In the genomic region with DNA sequence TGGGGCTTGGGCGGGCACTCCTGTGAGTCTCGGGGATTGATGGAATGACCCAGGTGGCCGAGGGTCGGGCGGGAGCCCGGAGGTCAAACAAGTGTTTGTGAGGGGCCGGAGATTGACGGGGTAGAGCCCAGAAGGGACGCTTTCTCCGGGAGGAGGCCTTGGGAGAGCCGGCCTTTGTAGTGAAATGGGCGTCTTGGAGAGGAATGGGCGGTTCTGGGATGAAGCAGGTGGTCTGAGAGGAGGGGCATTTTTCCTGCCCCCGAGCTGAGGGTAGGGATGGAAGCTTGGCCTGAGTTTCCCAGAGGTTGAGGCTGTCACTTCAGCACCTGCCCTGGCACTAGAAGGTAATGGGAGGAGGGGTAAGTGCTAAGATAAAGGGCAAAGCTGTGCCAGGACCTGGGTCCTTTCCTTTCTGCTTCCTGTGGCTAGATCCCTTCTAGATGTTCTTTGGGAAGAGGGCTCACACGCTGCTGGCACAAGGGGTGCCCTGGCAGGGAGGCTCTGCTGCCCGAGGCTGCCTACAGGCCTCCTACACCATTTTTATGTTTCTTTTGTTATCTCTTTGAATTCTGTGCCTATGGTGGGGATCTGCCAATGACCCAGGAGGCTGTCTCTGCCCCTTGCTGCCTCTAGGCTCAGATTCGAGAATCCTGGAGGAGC, we compare ENCODE assay signal across 8 cellular contexts. TPM values are rescaled to one million over a fixed set of nuclear protein-coding genes. Genes with fewer than 3 reads are reported as not detected.
A peak's percentile ranks its signal among the peaks of the same experiment; 100 is the strongest.
DNase-seq lines count a peak whose midpoint lies in the region; FAIRE-seq and TF ChIP-seq lines count a peak whose summit lies in the region.

No MANE protein-coding gene starts in this region.

- H2AFZ ChIP-seq in H1 (ENCODE audit: low read length) (no peak overlapping the region), neuronal stem cell (ENCODE audit: low read length) (peak overlapping the region; percentile 93)

- H3K79me1 ChIP-seq in H1 (ENCODE audit: low read depth, low read length) (no peaks in the 10 kb centered on the region; the same call in none of the 2 replicates), neuronal stem cell (ENCODE audit: low read depth, low read length) (no peaks in the 10 kb centered on the region)

- H2AK5ac ChIP-seq in H1 (ENCODE audit: low read depth, low read length) (no peak overlapping the region), neuronal stem cell (ENCODE audit: low read depth, low read length) (peak overlapping the region; percentile 23)

- no peaks in the 10 kb centered on the region for H4K20me1 ChIP-seq in H1 (replicated peaks in 1 of 2; ENCODE audit: control insufficient read depth in 1 of 2, insufficient read depth in 2 of 2, low read length in 2 of 2)

- no peak for TF ChIP-seq RAD21 in H1 (IDR thresholded peaks at IDR 0.05 in 1 of 2, conservative IDR thresholded peaks at IDR 0.05 in 1 of 2; ENCODE audit: low read depth in 2 of 2, low read length in 2 of 2)

- peak overlapping the region in 1 of 7 donors; percentile 76 for H3K27ac Mint-ChIP-seq in CD14-positive monocyte
- H3K27ac Mint-ChIP-seq in IgD-negative memory B cell, result no peak overlapping the region

- DNase-seq in CD14-positive monocyte (ENCODE audit: low spot score) (no peak), H1 (ENCODE audit: low read depth in 1 of 2, low spot score in 2 of 2) (peak in 1 of 2 experiments; percentile 62), neuronal stem cell (ENCODE audit: low spot score) (peak; percentile 29), cortex of kidney (lab: John Stamatoyannopoulos, UW) (no peak), MG63 (no peak), D721Med (ENCODE audit: insufficient read length, low spot score) (no peak), LoVo (ENCODE audit: low spot score) (no peak)

- H3K27ac ChIP-seq in H1 (ENCODE audit: low read depth, low read length) (no peak overlapping the region), neuronal stem cell (replicated peaks; ENCODE audit: low read length) (no peak overlapping the region)

- no peak overlapping the region for H3K56ac ChIP-seq in H1 (replicated peaks; ENCODE audit: insufficient read length, low read depth, low read length)

- no peak overlapping the region for H3K14ac ChIP-seq in H1 (ENCODE audit: insufficient read length)
- H3K14ac ChIP-seq in neuronal stem cell (ENCODE audit: low read length), result peak overlapping the region; percentile 83

- H2BK20ac ChIP-seq in H1 (ENCODE audit: low read length), result no peak overlapping the region

- TF ChIP-seq POLR2A in H1 (IDR thresholded peaks at IDR 0.05; ENCODE audit: control extremely low read depth in 1 of 2, low read depth in 2 of 2, low read length in 2 of 2), result no peak

- H3K9me3 Mint-ChIP-seq in CD14-positive monocyte (peaks cover 0 to 6% (median 2%) of the 10 kb centered on the region in 7 donors), IgD-negative memory B cell (no peaks in the 10 kb centered on the region)

- TF ChIP-seq EP300 in H1 (IDR thresholded peaks at IDR 0.05; ENCODE audit: borderline replicate concordance in 1 of 2, low read depth in 2 of 2, low read length in 2 of 2), result no peak

- H3K18ac ChIP-seq in H1 (ENCODE audit: extremely low read depth, low read length) (no peak overlapping the region), neuronal stem cell (ENCODE audit: low read length) (peak overlapping the region; percentile 50)

- WGBS in H1 (ENCODE audit: extremely low coverage in 1 of 2, insufficient coverage in 1 of 2, insufficient read length in 1 of 2, insufficient replicate concordance in 2 of 2, low coverage in 1 of 2, low lambda C conversion rate in 2 of 2, missing lambda C conversion rate in 1 of 2), 2 experiments, result 20% methylated on average over 13 of the region's 17 CpGs; no CpG with 5 or more reads in 1 of the 2 experiments
- no CpG with 5 or more reads among the region's 17 CpGs for WGBS in neuronal stem cell (ENCODE audit: extremely low coverage in 2 of 2, insufficient read length in 2 of 2, insufficient replicate concordance in 1 of 2), 2 donors

- H2BK5ac ChIP-seq in H1 (ENCODE audit: low read depth, low read length) (no peak overlapping the region), neuronal stem cell (ENCODE audit: low read length) (no peak overlapping the region)

- no peak overlapping the region for H2BK120ac ChIP-seq in H1 (replicated peaks; ENCODE audit: low read depth, low read length)
- no peak overlapping the region for H2BK120ac ChIP-seq in neuronal stem cell (ENCODE audit: low read depth, low read length)

- H3K4ac ChIP-seq in H1 (replicated peaks; ENCODE audit: insufficient read length, low read depth, low read length), result no peak overlapping the region
- no peak overlapping the region for H3K4ac ChIP-seq in neuronal stem cell (ENCODE audit: low read length)

- H3K4me1 Mint-ChIP-seq in CD14-positive monocyte (peaks cover 16% of the 10 kb centered on the region), IgD-negative memory B cell (peaks cover 0 to 8% (median 0%) of the 10 kb centered on the region in 3 donors)

- no peaks in the 10 kb centered on the region for H3K36me3 ChIP-seq in H1 (ENCODE audit: control insufficient read depth in 2 of 4, insufficient read depth in 4 of 4, low read length in 3 of 4)
- H3K36me3 ChIP-seq in neuronal stem cell (replicated peaks in 1 of 2; ENCODE audit: control insufficient read depth in 2 of 2, insufficient read depth in 2 of 2, low read length in 2 of 2), result peaks cover 0 to 7% of the 10 kb centered on the region in 2 donors
- H3K36me3 ChIP-seq in MG63, result no peaks in the 10 kb centered on the region

- intact Hi-C loops in CD14-positive monocyte (cut with micrococcal nuclease), result no loop called here

- H2BK12ac ChIP-seq in H1 (ENCODE audit: low read depth, low read length) (no peak overlapping the region), neuronal stem cell (ENCODE audit: low read length) (no peak overlapping the region)

- no peak overlapping the region for H3K23ac ChIP-seq in H1 (ENCODE audit: insufficient read length)
- peak overlapping the region; percentile 13 for H3K23ac ChIP-seq in neuronal stem cell (ENCODE audit: low read depth, low read length, poor library complexity)

- H3K4me3 Mint-ChIP-seq in CD14-positive monocyte (peak overlapping the region; percentile 64 to 90), IgD-negative memory B cell (peak overlapping the region; percentile 17 to 91 (median 66))

- H4K8ac ChIP-seq in H1 (ENCODE audit: extremely low read depth, insufficient read depth, low read length) (no peak overlapping the region), neuronal stem cell (ENCODE audit: low read depth, low read length) (no peak overlapping the region)

- peaks cover 0 to 12% (median 8%) of the 10 kb centered on the region in 4 experiments; a peak in 6 of 7 replicates for H3K27me3 ChIP-seq in H1 (replicated peaks in 1 of 4; ENCODE audit: control insufficient read depth in 3 of 4, extremely low read depth in 1 of 4, insufficient read depth in 3 of 4, low read length in 3 of 4)
- peaks cover 0 to 7% (median 0%) of the 10 kb centered on the region in 3 experiments for H3K27me3 ChIP-seq in neuronal stem cell (ENCODE audit: control insufficient read depth in 3 of 3, insufficient read depth in 3 of 3, low read depth in 1 of 3, low read length in 3 of 3)
- H3K27me3 ChIP-seq in MG63, result no peaks in the 10 kb centered on the region

- H2BK15ac ChIP-seq in H1 (ENCODE audit: low read length), result no peak overlapping the region
- H2BK15ac ChIP-seq in neuronal stem cell (ENCODE audit: low read length), result no peak overlapping the region

- CTCF ChIA-PET in H1 (lab: Charles Lee; ENCODE audit: partially characterized antibody), result interaction anchor here (0.5 to 4.5 kb wide), 6 partner anchors 10 to 248 kb away, joined by 3 to 26 read pairs (median 5); no protein-coding TSS in a partner anchor

- H3K27me3 Mint-ChIP-seq in CD14-positive monocyte (ENCODE audit: low read depth in 3 of 3) (peaks cover 29 to 51% (median 39%) of the 10 kb centered on the region in 3 donors), IgD-negative memory B cell (peaks cover 24% of the 10 kb centered on the region)

- H3K9me3 ChIP-seq in H1 (ENCODE audit: insufficient read depth in 2 of 2, low read depth in 1 of 2, low read length in 1 of 2) (no peaks in the 10 kb centered on the region), neuronal stem cell (replicated peaks in 1 of 2; ENCODE audit: control insufficient read depth in 2 of 2, insufficient read depth in 1 of 2, low read depth in 1 of 2, low read length in 2 of 2) (no peaks in the 10 kb centered on the region), MG63 (no peaks in the 10 kb centered on the region)

- no peak overlapping the region for H4K5ac ChIP-seq in H1 (ENCODE audit: insufficient read length, low read depth, low read length)

- peaks cover 8% of the 10 kb centered on the region; the same call in 1 of the 2 replicates for H3K23me2 ChIP-seq in H1 (ENCODE audit: low read depth, low read length)

- peak overlapping the region; percentile 50 to 72 (median 56) for H3K4me3 ChIP-seq in H1 (ENCODE audit: extremely low read depth in 1 of 4, insufficient read depth in 2 of 4, low read depth in 3 of 4, low read length in 4 of 4)
- peak overlapping the region; percentile 55 to 93 for H3K4me3 ChIP-seq in neuronal stem cell (ENCODE audit: low read length in 2 of 2)
- H3K4me3 ChIP-seq in MG63, result no peak overlapping the region

- FAIRE-seq in H1 (lab: Jason Lieb, UNC) (no peak), D721Med (lab: Jason Lieb, UNC) (no peak)

- H4K91ac ChIP-seq in H1 (replicated peaks; ENCODE audit: insufficient read length, low read length) (no peak overlapping the region), neuronal stem cell (ENCODE audit: low read depth, low read length, poor library complexity) (no peak overlapping the region)

- H3K9ac ChIP-seq in H1 (replicated peaks in 1 of 4; ENCODE audit: extremely low read depth in 1 of 4, low read depth in 3 of 4, low read length in 3 of 4) (0 out of 7 replicates have a peak overlapping the region, but pooled peaks of 1 of the 4 experiments have one; percentile 2), neuronal stem cell (ENCODE audit: low read depth, low read length, poor library complexity) (peak overlapping the region; percentile 1)

- POLR2A ChIA-PET in H1 (lab: Charles Lee; ENCODE audit: partially characterized antibody), result interaction anchor here (1.1 to 5.0 kb wide), 7 partner anchors 10 to 91 kb away, joined by 3 to 16 read pairs (median 4); a partner anchor contains a TSS

- H3K36me3 Mint-ChIP-seq in CD14-positive monocyte (peaks cover 0 to 9% of the 10 kb centered on the region in 2 donors), IgD-negative memory B cell (no peaks in the 10 kb centered on the region)

- no peaks in the 10 kb centered on the region for H3K79me2 ChIP-seq in H1 (ENCODE audit: control insufficient read depth in 1 of 2, insufficient read depth in 2 of 2, low read length in 2 of 2)

- peak overlapping the region; percentile 74 to 91 for H3K4me2 ChIP-seq in H1 (ENCODE audit: insufficient read depth in 1 of 2, low read depth in 2 of 2, low read length in 2 of 2)
- H3K4me2 ChIP-seq in neuronal stem cell (ENCODE audit: insufficient read depth, low read length, poor library complexity, severe bottlenecking), result peak overlapping the region; percentile 80

- H3K4me1 ChIP-seq in H1 (replicated peaks in 1 of 4; ENCODE audit: control insufficient read depth in 3 of 4, insufficient read depth in 4 of 4, low read length in 3 of 4) (peaks cover 6 to 10% (median 6%) of the 10 kb centered on the region in 4 experiments), neuronal stem cell (ENCODE audit: control insufficient read depth in 2 of 2, insufficient read depth in 1 of 2, low read depth in 1 of 2, low read length in 2 of 2) (peaks cover 12 to 15% of the 10 kb centered on the region in 2 donors)

- no peak for TF ChIP-seq CTCF in CD14-positive monocyte (IDR thresholded peaks at IDR 0.05)
- no peak for TF ChIP-seq CTCF in H1 (IDR thresholded peaks at IDR 0.05; ENCODE audit: control extremely low read depth in 1 of 3, insufficient read depth in 1 of 3, low read depth in 1 of 3, low read length in 3 of 3)
- TF ChIP-seq CTCF in D721Med (IDR thresholded peaks at IDR 0.05; ENCODE audit: insufficient read depth, missing control alignments), result no peak

RNA-seq across cellular contexts. Expression of a gene that starts 56.1 kb away (rescaled TPM):
- polyA plus RNA-seq in CD14-positive monocyte, result 100 to 1,000 TPM; 393 to 463 TPM
- 312 TPM for polyA plus RNA-seq in IgD-negative memory B cell
- total RNA-seq in H1 (2021; fragmentation: NEBNext Ultra II Directional; extraction: Animal tissue kit (Norgen Biotek cat#: 25700)), result 421 and 435 TPM in 2 replicates
- polyA plus RNA-seq in H1 (2011; rRNA removed), result 432 and 835 TPM in 2 replicates
- polyA plus RNA-seq in H1 (2011; cell fraction: cytosol; rRNA removed), result 1,016 TPM
- polyA plus RNA-seq in H1 (2011; cell fraction: nucleus; rRNA removed), result 108 TPM
- polyA plus RNA-seq in H1 (2012, experiment 1 of 2), result 1,166 to 1,417 TPM (median 1,337 TPM) in 4 replicates
- 1,364 TPM for polyA plus RNA-seq in H1 (2012, experiment 2 of 2)
- 921 TPM for polyA plus RNA-seq in H1 (2013, experiment 1 of 2)
- 934 TPM for polyA plus RNA-seq in H1 (2013, experiment 2 of 2)
- 114 and 129 TPM in 2 replicates for polyA minus RNA-seq in H1 (2011; rRNA and poly(A)+ RNA removed)
- 120 TPM for polyA minus RNA-seq in H1 (2011; cell fraction: cytosol; rRNA and poly(A)+ RNA removed)
- polyA minus RNA-seq in H1 (2011; cell fraction: nucleus; rRNA and poly(A)+ RNA removed), result 119 TPM
- 675 TPM for polyA plus RNA-seq in neuronal stem cell (2013, experiment 1 of 2)
- 677 TPM for polyA plus RNA-seq in neuronal stem cell (2013, experiment 2 of 2)
- 440 and 1,315 TPM in 2 replicates for total RNA-seq in MG63 (2014; rRNA removed; shearing (Covaris generic); ENCODE audit: low replicate concordance)
